ENCODE assay signal across 32 cellular contexts in the genomic region with DNA sequence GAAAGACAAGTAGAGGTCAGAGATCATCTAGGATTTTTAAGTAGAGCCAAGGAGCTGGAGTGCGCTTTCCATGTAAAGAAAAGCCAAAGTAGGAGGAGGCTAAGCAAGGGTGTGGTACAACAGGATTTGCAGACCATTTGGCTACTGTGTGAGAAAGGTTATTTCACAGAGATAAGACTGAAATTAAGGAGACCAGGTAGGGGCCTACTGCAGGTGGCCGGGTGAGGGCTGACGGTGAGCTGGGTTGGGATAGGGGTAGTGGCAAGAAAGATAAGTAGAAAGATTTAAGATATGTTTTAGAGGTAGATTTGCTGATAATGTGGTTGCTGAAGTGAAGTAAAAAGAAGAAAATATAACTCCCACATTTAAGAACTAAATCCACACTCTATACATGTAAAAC.
"Had no signal": no experiment of that assay in that cellular context is flagged by ENCODE, and none has a peak within 500 bp of the region (broad histone marks: within the 10 kb centered on the region; RNA-seq: fewer than 3 reads in every experiment).

No MANE protein-coding gene starts in this region.

- H3K27me3 Mint-ChIP-seq: activated B cell treated with CpG ODN at 0.5 μM for 24 hours; activated CD8-positive, alpha-beta T cell treated with anti-CD3 and anti-CD28 coated beads for 36 hours; activated naive CD8-positive, alpha-beta T cell treated with anti-CD3 and anti-CD28 coated beads, Interleukin-2, amount 10 ng/mL, durations not matched to agents 7 days and 5 days; activated T-helper 17 cell treated with anti-CD3 and anti-CD28 coated beads, Interleukin-2, amount 50 U/mL, for 72 hours; brain; dendritic cell treated with granulocyte-macrophage colony-stimulating factor and Interleukin-4, amounts not matched to agents 40 ng/mL and 50 ng/mL, for 4 days; T-helper 17 cell had no signal

- H3K9me3 Mint-ChIP-seq: activated B cell treated with CpG ODN at 0.5 μM for 24 hours; activated CD8-positive, alpha-beta T cell treated with anti-CD3 and anti-CD28 coated beads for 36 hours; activated naive CD8-positive, alpha-beta T cell treated with anti-CD3 and anti-CD28 coated beads, Interleukin-2, amount 10 ng/mL, durations not matched to agents 7 days and 5 days; activated T-cell treated with anti-CD3 and anti-CD28 coated beads, Interleukin-2, amount 50 U/mL, for 4 hours; activated T-helper 17 cell treated with anti-CD3 and anti-CD28 coated beads, Interleukin-2, amount 50 U/mL, for 72 hours; dendritic cell treated with granulocyte-macrophage colony-stimulating factor and Interleukin-4, amounts not matched to agents 40 ng/mL and 50 ng/mL, for 4 days; endodermal cell; T-helper 2 cell treated with Interferon-gamma antibody and Interleukin-4, amounts not matched to agents 5 μg/mL and 100 μg/mL, for 36 hours had no signal

- H3K4me3 Mint-ChIP-seq: activated B cell treated with CpG ODN at 0.5 μM for 24 hours; activated CD8-positive, alpha-beta T cell treated with anti-CD3 and anti-CD28 coated beads for 36 hours; activated naive CD8-positive, alpha-beta T cell treated with anti-CD3 and anti-CD28 coated beads, Interleukin-2, amount 10 ng/mL, durations not matched to agents 7 days and 5 days; activated T-cell treated with anti-CD3 and anti-CD28 coated beads, Interleukin-2, amount 50 U/mL, for 4 hours; activated T-helper 17 cell treated with anti-CD3 and anti-CD28 coated beads, Interleukin-2, amount 50 U/mL, for 72 hours; dendritic cell treated with granulocyte-macrophage colony-stimulating factor and Interleukin-4, amounts not matched to agents 40 ng/mL and 50 ng/mL, for 4 days; endodermal cell; T-helper 17 cell; T-helper 2 cell treated with Interferon-gamma antibody and Interleukin-4, amounts not matched to agents 5 μg/mL and 100 μg/mL, for 36 hours had no signal

- H3K27me3 ChIP-seq: ascending aorta, breast epithelium, cardiac muscle cell, dorsolateral prefrontal cortex had no signal

- DNase-seq: activated B cell treated with CpG ODN at 0.5 μM for 24 hours; activated CD4-positive, alpha-beta T cell treated with anti-CD3 and anti-CD28 coated beads for 48 hours; activated CD4-positive, alpha-beta T cell treated with anti-CD3 and anti-CD28 coated beads, Interleukin-2, amount 50 U/mL, for 1 hour; activated CD4-positive, alpha-beta T cell treated with anti-CD3 and anti-CD28 coated beads, Interleukin-2, amount 50 U/mL, for 48 hours; activated CD8-positive, alpha-beta memory T cell treated with anti-CD3 and anti-CD28 coated beads for 24 hours; activated CD8-positive, alpha-beta T cell treated with anti-CD3 and anti-CD28 coated beads for 36 hours; activated effector memory CD4-positive, alpha-beta T cell treated with Interleukin-2 at 50 U/mL for 16 hours; activated gamma-delta T cell treated with Interleukin-2 at 50 U/mL for 16 hours; activated naive CD4-positive, alpha-beta T cell treated with anti-CD3 and anti-CD28 coated beads, Interleukin-2, amount 50 U/mL, for 16 hours; activated naive CD4-positive, alpha-beta T cell treated with Interleukin-2 at 50 U/mL for 16 hours; activated naive CD8-positive, alpha-beta T cell treated with anti-CD3 and anti-CD28 coated beads, Interleukin-2, amount 10 ng/mL, durations not matched to agents 7 days and 5 days; activated T-cell treated with anti-CD3 and anti-CD28 coated beads, Interleukin-2, amount 50 U/mL, for 4 hours; central memory CD4-positive, alpha-beta T cell; cerebellar nuclear complex; dorsolateral prefrontal cortex; effector memory CD4-positive, alpha-beta T cell; endodermal cell; foreskin fibroblast; T-helper 1 cell; T-helper 17 cell; T1000; WERI-Rb-1 had no signal

- H3K27ac Mint-ChIP-seq: activated B cell treated with CpG ODN at 0.5 μM for 24 hours; activated CD8-positive, alpha-beta T cell treated with anti-CD3 and anti-CD28 coated beads for 36 hours; activated naive CD8-positive, alpha-beta T cell treated with anti-CD3 and anti-CD28 coated beads, Interleukin-2, amount 10 ng/mL, durations not matched to agents 7 days and 5 days; activated T-helper 17 cell treated with anti-CD3 and anti-CD28 coated beads, Interleukin-2, amount 50 U/mL, for 72 hours; dendritic cell treated with granulocyte-macrophage colony-stimulating factor and Interleukin-4, amounts not matched to agents 40 ng/mL and 50 ng/mL, for 4 days; endodermal cell; T-helper 17 cell; T-helper 2 cell treated with Interferon-gamma antibody and Interleukin-4, amounts not matched to agents 5 μg/mL and 100 μg/mL, for 36 hours had no signal

- H3K36me3 ChIP-seq: breast epithelium had no signal

- H3K9me3 ChIP-seq: ascending aorta, breast epithelium had no signal

- H3K4me3 ChIP-seq: ascending aorta, breast epithelium, cardiac muscle cell, coronary artery, dorsolateral prefrontal cortex had no signal

- H3K27ac ChIP-seq: ascending aorta, breast epithelium, cardiac muscle cell, coronary artery, dorsolateral prefrontal cortex, WERI-Rb-1 had no signal

- ATAC-seq: activated CD4-positive, CD25-positive, alpha-beta regulatory T cell treated with anti-CD3 and anti-CD28 coated beads, Interleukin-2, amount 50 U/mL, for 24 hours; activated CD8-positive, alpha-beta T cell treated with anti-CD3 and anti-CD28 coated beads for 36 hours; activated T-cell treated with anti-CD3 and anti-CD28 coated beads, Interleukin-2, amount 50 U/mL, for 4 hours; activated T-helper 17 cell treated with anti-CD3 and anti-CD28 coated beads, Interleukin-2, amount 50 U/mL, for 72 hours; esophagus mucosa; T-helper 17 cell had no signal

- H3K4me1 ChIP-seq: breast epithelium had no signal
